In genomic region chr17:39688945-39689344, GRCh38 we compare ENCODE assay signal across 11 cellular contexts. TPM values are rescaled to one million over a fixed set of nuclear protein-coding genes. Genes with fewer than 3 reads are reported as not detected.
A peak's percentile ranks its signal among the peaks of the same experiment; 100 is the strongest.
DNase-seq lines count a peak whose midpoint lies in the region; ATAC-seq and TF ChIP-seq lines count a peak whose summit lies in the region.
"Had no signal": no experiment of that assay in that cellular context is flagged by ENCODE, and none has a peak within 500 bp of the region (broad histone marks: within the 10 kb centered on the region; RNA-seq: fewer than 3 reads in every experiment).

No MANE protein-coding gene starts in this region.

- peak overlapping the region in 1 of 3 donors; percentile 87 for H3K9ac ChIP-seq in skeletal muscle tissue (ENCODE audit: low read depth in 1 of 3, low read length in 3 of 3)

- no peaks in the 10 kb centered on the region for H3K79me2 ChIP-seq in hepatocyte

- no peak for TF ChIP-seq EP300 in stomach (IDR thresholded peaks at IDR 0.05)

- no peak for DNase-seq in activated CD8-positive, alpha-beta memory T cell treated with anti-CD3 and anti-CD28 coated beads, Interleukin-2, amount 10 ng/mL, durations not matched to agents 7 days and 5 days
- DNase-seq in activated CD8-positive, alpha-beta memory T cell treated with anti-CD3 and anti-CD28 coated beads, Interleukin-2, amount 50 U/mL, for 48 hours: no peak
- DNase-seq in hepatocyte (ENCODE audit: low spot score) (no peak), stomach (no peak), NCI-H1436 (lab: John Stamatoyannopoulos, UW) (no peak), OCI-M1 (lab: John Stamatoyannopoulos, UW) (no peak)
- DNase-seq: activated CD4-positive, CD25-positive, alpha-beta regulatory T cell; NCI-H1092; stimulated activated CD4-positive, alpha-beta T cell treated with anti-CD3 and anti-CD28 coated beads, Interleukin-2, amount 100 ng/mL, for 24 hours had no signal

- WGBS in hepatocyte (ENCODE audit: low lambda C conversion rate, missing lambda C conversion rate): 17% methylated on average over 3 of the region's 3 CpGs
- 25 to 44% (median 37%) methylated on average over 3 of the region's 3 CpGs for WGBS in stomach, 5 donors

- H3K9me3 ChIP-seq in hepatocyte (ENCODE audit: low read depth) (no peaks in the 10 kb centered on the region), skeletal muscle tissue (ENCODE audit: control insufficient read depth in 3 of 3, low read length in 3 of 3) (no peaks in the 10 kb centered on the region), stomach (no peaks in the 10 kb centered on the region)

- no peaks in the 10 kb centered on the region for H3K9me3 Mint-ChIP-seq in activated CD8-positive, alpha-beta memory T cell treated with anti-CD3 and anti-CD28 coated beads, Interleukin-2, amount 10 ng/mL, durations not matched to agents 7 days and 5 days (ENCODE audit: low read depth)

- H3K27ac ChIP-seq in hepatocyte: peak overlapping the region; percentile 85
- no peak overlapping the region for H3K27ac ChIP-seq in skeletal muscle tissue (ENCODE audit: low read depth, low read length)
- H3K27ac ChIP-seq in stomach: no peak overlapping the region

- peaks cover 3% of the 10 kb centered on the region for H3K36me3 Mint-ChIP-seq in activated CD8-positive, alpha-beta memory T cell treated with anti-CD3 and anti-CD28 coated beads, Interleukin-2, amount 10 ng/mL, durations not matched to agents 7 days and 5 days

- peak overlapping the region; percentile 95 for H2AFZ ChIP-seq in hepatocyte

- peak overlapping the region; percentile 92 for H3K27ac Mint-ChIP-seq in activated CD8-positive, alpha-beta memory T cell treated with anti-CD3 and anti-CD28 coated beads, Interleukin-2, amount 10 ng/mL, durations not matched to agents 7 days and 5 days

- no peak for TF ChIP-seq CTCF in WI38 (IDR thresholded peaks at IDR 0.05; ENCODE audit: low read depth, low read length)
- no peak for TF ChIP-seq CTCF in hepatocyte (IDR thresholded peaks at IDR 0.05; ENCODE audit: poor library complexity)
- TF ChIP-seq CTCF in stomach (IDR thresholded peaks at IDR 0.05): no peak

- ATAC-seq in activated CD8-positive, alpha-beta memory T cell treated with anti-CD3 and anti-CD28 coated beads, Interleukin-2, amount 10 ng/mL, durations not matched to agents 7 days and 5 days: no peak

- peak overlapping the region; percentile 91 for H3K4me3 Mint-ChIP-seq in activated CD8-positive, alpha-beta memory T cell treated with anti-CD3 and anti-CD28 coated beads, Interleukin-2, amount 10 ng/mL, durations not matched to agents 7 days and 5 days

- H3K4me2 ChIP-seq in hepatocyte: peak overlapping the region; percentile 86

- H4K20me1 ChIP-seq in hepatocyte (ENCODE audit: insufficient read depth, poor library complexity, severe bottlenecking): no peaks in the 10 kb centered on the region

- H3K4me1 ChIP-seq in hepatocyte (ENCODE audit: insufficient read depth) (peaks cover 16% of the 10 kb centered on the region), skeletal muscle tissue (ENCODE audit: control insufficient read depth in 3 of 3, insufficient read depth in 3 of 3, low read length in 3 of 3) (peaks cover 18 to 20% (median 20%) of the 10 kb centered on the region in 3 donors), stomach (peaks cover 15 to 22% (median 21%) of the 10 kb centered on the region in 4 donors)

- peaks cover 18% of the 10 kb centered on the region for H3K4me1 Mint-ChIP-seq in activated CD8-positive, alpha-beta memory T cell treated with anti-CD3 and anti-CD28 coated beads, Interleukin-2, amount 10 ng/mL, durations not matched to agents 7 days and 5 days

- H3K4me3 ChIP-seq in WI38 (ENCODE audit: low read depth, low read length): peak overlapping the region; percentile 83
- H3K4me3 ChIP-seq in hepatocyte: peak overlapping the region; percentile 46
- peak overlapping the region; percentile 81 to 94 (median 84) for H3K4me3 ChIP-seq in skeletal muscle tissue (ENCODE audit: low read length in 3 of 3)
- H3K4me3 ChIP-seq in stomach: peak overlapping the region in 1 of 4 donors; percentile 60

- H3K9me2 ChIP-seq in hepatocyte (replicated peaks; ENCODE audit: insufficient read depth): no peaks in the 10 kb centered on the region

- intact Hi-C loops in stomach (cut with DNase I; ENCODE audit: low total_unique reads): no loop called here

- H3K27me3 ChIP-seq in hepatocyte (no peaks in the 10 kb centered on the region), skeletal muscle tissue (ENCODE audit: control insufficient read depth in 3 of 3, insufficient read depth in 3 of 3, low read length in 3 of 3) (no peaks in the 10 kb centered on the region), stomach (no peaks in the 10 kb centered on the region)

- TF ChIP-seq POLR2A in stomach (IDR thresholded peaks at IDR 0.05): no peak

- H3K27me3 Mint-ChIP-seq in activated CD8-positive, alpha-beta memory T cell treated with anti-CD3 and anti-CD28 coated beads, Interleukin-2, amount 10 ng/mL, durations not matched to agents 7 days and 5 days: no peaks in the 10 kb centered on the region

- CTCF ChIA-PET in activated CD8-positive, alpha-beta memory T cell treated with anti-CD3 and anti-CD28 coated beads, Interleukin-2, amount 10 ng/mL, durations not matched to agents 7 days and 5 days (lab: Charles Lee): interaction anchor here (0.7 to 7.3 kb wide), 5 partner anchors 13 to 67 kb away, joined by 3 to 49 read pairs (median 13); partner anchors contain the start of gene MIEN1

- no peaks in the 10 kb centered on the region for H3K36me3 ChIP-seq in hepatocyte (replicated peaks; ENCODE audit: insufficient read depth, low read depth)
- peaks cover 8 to 29% (median 14%) of the 10 kb centered on the region in 3 donors for H3K36me3 ChIP-seq in skeletal muscle tissue (ENCODE audit: control insufficient read depth in 3 of 3, insufficient read depth in 3 of 3, low read length in 3 of 3)
- peaks cover 5 to 21% (median 14%) of the 10 kb centered on the region in 4 donors for H3K36me3 ChIP-seq in stomach

RNA-seq across cellular contexts. Expression of gene PGAP3, which starts 1.1 kb away (rescaled TPM):
- total RNA-seq in activated CD8-positive, alpha-beta memory T cell treated with anti-CD3 and anti-CD28 coated beads, Interleukin-2, amount 10 ng/mL, durations not matched to agents 7 days and 5 days: 10 to 100 TPM; 10.5 to 13.8 TPM
- total RNA-seq in hepatocyte (26.8 and 33.0 TPM in 2 replicates), skeletal muscle tissue (7.3 TPM), stomach (10 to 100 TPM in 3 of 5 donors, 1 to 10 TPM in 2; 3.2 to 42.9 (median 22.4) TPM)
- polyA plus RNA-seq in hepatocyte (35.4 and 35.6 TPM in 2 replicates), stomach (10 to 100 TPM in 2 of 3 donors, 1 to 10 TPM in 1; 9.1 to 21.5 (median 11.2) TPM)

RNA-seq across cellular contexts. Expression of gene ERBB2, which starts 10.9 kb away (rescaled TPM):
- 1 to 10 TPM; 3.5 to 4.7 TPM for total RNA-seq in activated CD8-positive, alpha-beta memory T cell treated with anti-CD3 and anti-CD28 coated beads, Interleukin-2, amount 10 ng/mL, durations not matched to agents 7 days and 5 days
- total RNA-seq in hepatocyte: 77.7 and 93.1 TPM in 2 replicates
- 72.9 and 76.4 TPM in 2 replicates for polyA plus RNA-seq in hepatocyte
- total RNA-seq in skeletal muscle tissue: 69.9 TPM
- total RNA-seq in stomach: 100 to 1,000 TPM in 2 of 5 donors, 10 to 100 TPM in 3; 53.1 to 402 (median 81.7) TPM
- 10 to 100 TPM; 13.1 to 47.7 (median 25.3) TPM for polyA plus RNA-seq in stomach

RNA-seq across cellular contexts. Expression of gene PNMT, which starts 20.7 kb away (rescaled TPM):
- total RNA-seq in activated CD8-positive, alpha-beta memory T cell treated with anti-CD3 and anti-CD28 coated beads, Interleukin-2, amount 10 ng/mL, durations not matched to agents 7 days and 5 days: not detected
- 51.9 and 64.5 TPM in 2 replicates for total RNA-seq in hepatocyte
- 203 and 204 TPM in 2 replicates for polyA plus RNA-seq in hepatocyte
- 0.52 TPM for total RNA-seq in skeletal muscle tissue
- 1 to 10 TPM in 2 of 5 donors, under 1 TPM in 1, not detected in 2; 0.45 to 9.0 (median 2.9) TPM for total RNA-seq in stomach
- 10 to 100 TPM in 2 of 3 donors, 1 to 10 TPM in 1; 5.3 to 16.6 (median 13.0) TPM for polyA plus RNA-seq in stomach

RNA-seq across cellular contexts. Expression of gene TCAP, which starts 23.8 kb away (rescaled TPM):
- 1 to 10 TPM; 1.1 to 1.3 TPM for total RNA-seq in activated CD8-positive, alpha-beta memory T cell treated with anti-CD3 and anti-CD28 coated beads, Interleukin-2, amount 10 ng/mL, durations not matched to agents 7 days and 5 days
- total RNA-seq in hepatocyte (0.90 and 1.0 TPM in 2 replicates), skeletal muscle tissue (78.8 TPM), stomach (1 to 10 TPM in 1 of 5 donors, under 1 TPM in 2, not detected in 2; 0.89 to 4.3 (median 0.92) TPM)
- polyA plus RNA-seq in hepatocyte (0.64 and 0.66 TPM in 2 replicates), stomach (10 to 100 TPM in 1 of 3 donors, 1 to 10 TPM in 1, under 1 TPM in 1; 0.88 to 14.1 (median 3.5) TPM)

RNA-seq across cellular contexts. Expression of gene MIEN1, which starts 41.4 kb away (rescaled TPM):
- total RNA-seq in activated CD8-positive, alpha-beta memory T cell treated with anti-CD3 and anti-CD28 coated beads, Interleukin-2, amount 10 ng/mL, durations not matched to agents 7 days and 5 days: 10 to 100 TPM; 45.9 to 46.8 TPM
- total RNA-seq in hepatocyte (37.2 and 72.6 TPM in 2 replicates), skeletal muscle tissue (6.3 TPM), stomach (100 to 1,000 TPM in 2 of 5 donors, 10 to 100 TPM in 2, 1 to 10 TPM in 1; 9.3 to 312 (median 25.9) TPM)
- polyA plus RNA-seq in hepatocyte (129 and 133 TPM in 2 replicates), stomach (100 to 1,000 TPM; 106 to 134 (median 132) TPM)

Comparison
In these comparisons a context has a peak if more than half of its experiments do, and no peak if none do; other contexts are left out.
1. RNA of gene ERBB2, which starts 10.9 kb away (total RNA-seq): 77.7 to 93.1 TPM in hepatocyte, 53.1 to 402 TPM in stomach and 69.9 TPM in skeletal muscle tissue (single experiment); 3.5 to 4.7 TPM in activated CD8-positive, alpha-beta memory T cell treated with anti-CD3 and anti-CD28 coated beads, Interleukin-2, amount 10 ng/mL, durations not matched to agents 7 days and 5 days; every median in the first group is over 4 times any median in the second.